8 cellular contexts compared by ENCODE assay signal in the genomic region with DNA sequence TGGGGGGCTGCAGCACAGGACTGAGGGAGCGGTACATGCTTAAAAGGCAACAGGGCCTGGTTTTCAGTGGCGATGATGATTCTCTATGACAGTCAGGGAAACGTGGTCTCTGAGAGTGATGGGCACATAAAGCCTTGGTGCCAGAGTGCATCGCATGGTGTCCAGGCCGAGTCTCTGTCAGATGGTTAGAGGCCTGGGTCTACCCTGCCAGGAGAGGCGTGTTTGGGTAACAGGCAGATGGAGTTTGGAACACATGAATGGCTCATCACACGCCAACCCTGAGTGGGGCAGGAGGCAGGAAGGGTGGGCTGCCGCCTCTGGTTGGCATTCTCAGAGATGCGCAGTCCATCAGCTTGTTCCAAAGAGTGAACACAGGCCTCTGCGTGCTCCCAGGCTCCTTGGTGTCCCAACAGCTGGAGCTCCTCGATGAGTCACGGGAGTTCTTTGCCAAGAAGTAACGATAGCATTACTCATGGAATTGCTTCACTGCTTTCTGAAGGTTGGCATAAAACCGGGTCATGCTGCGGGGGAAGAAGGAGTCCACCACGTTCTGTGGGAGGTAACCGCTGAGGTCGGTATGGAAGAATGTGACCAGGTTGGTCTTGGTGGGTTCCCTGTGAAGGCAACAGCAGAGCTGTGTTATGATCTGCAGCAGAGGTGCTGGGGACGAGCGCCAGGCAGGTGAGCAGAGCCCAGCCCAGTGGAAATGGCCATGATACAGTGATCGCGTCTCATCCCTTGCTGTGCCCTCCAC. TPM values are rescaled to one million over a fixed set of nuclear protein-coding genes. Genes with fewer than 3 reads are reported as not detected.
DNase-seq lines count a peak whose midpoint lies in the region; ATAC-seq and TF ChIP-seq lines count a peak whose summit lies in the region.

No MANE protein-coding gene starts in this region.

- H3K4me1 Mint-ChIP-seq in central memory CD8-positive, alpha-beta T cell: peaks cover 66% of the 10 kb centered on the region
- H3K4me1 Mint-ChIP-seq in mesothelial cell of epicardium: no peaks in the 10 kb centered on the region

- no peak for ATAC-seq in central memory CD8-positive, alpha-beta T cell (replicated peaks; ENCODE audit: extremely low read depth, poor library complexity, severe bottlenecking)
- no peak for ATAC-seq in HG03135 (IDR thresholded peaks at IDR 0.05; ENCODE audit: unreplicated experiment)
- no peak for ATAC-seq in HG03342 (IDR thresholded peaks at IDR 0.05; ENCODE audit: unreplicated experiment)

- DNase-seq in A172 (ENCODE audit: low spot score) (peak; percentile 96), LoVo (ENCODE audit: low spot score) (peak; percentile 44), mucosa of gallbladder (ENCODE audit: low spot score) (peak; percentile 77), mesothelial cell of epicardium (ENCODE audit: low spot score in 2 of 2, unreplicated experiment in 2 of 2) (no peak), NCI-H1105 (lab: John Stamatoyannopoulos, UW) (no peak)
- no peak for DNase-seq in central memory CD8-positive, alpha-beta T cell (ENCODE audit: low spot score in 2 of 2)

- H3K27me3 Mint-ChIP-seq in central memory CD8-positive, alpha-beta T cell: no peaks in the 10 kb centered on the region
- no peaks in the 10 kb centered on the region for H3K27me3 Mint-ChIP-seq in mesothelial cell of epicardium (ENCODE audit: low read depth)

- no peak overlapping the region for H3K4me3 Mint-ChIP-seq in central memory CD8-positive, alpha-beta T cell
- no peak overlapping the region for H3K4me3 Mint-ChIP-seq in mesothelial cell of epicardium

- H3K36me3 Mint-ChIP-seq in central memory CD8-positive, alpha-beta T cell (ENCODE audit: insufficient read depth): peaks cover 42% of the 10 kb centered on the region
- peaks cover 20% of the 10 kb centered on the region for H3K36me3 Mint-ChIP-seq in mesothelial cell of epicardium

- no peaks in the 10 kb centered on the region for H3K9me3 Mint-ChIP-seq in central memory CD8-positive, alpha-beta T cell
- no peaks in the 10 kb centered on the region for H3K9me3 Mint-ChIP-seq in mesothelial cell of epicardium

- peak overlapping the region; percentile 47 for H3K27ac Mint-ChIP-seq in central memory CD8-positive, alpha-beta T cell (ENCODE audit: low read depth)
- H3K27ac Mint-ChIP-seq in mesothelial cell of epicardium: no peak overlapping the region

- TF ChIP-seq CTCF in mesothelial cell of epicardium (IDR thresholded peaks at IDR 0.05; ENCODE audit: unreplicated experiment): no peak

RNA-seq across cellular contexts. Expression of a gene that starts 11.0 kb away (rescaled TPM):
- total RNA-seq in A172 (2014; rRNA removed; shearing (Covaris generic)): 0.86 and 1.7 TPM in 2 replicates
- total RNA-seq in mucosa of gallbladder (6.7 TPM), mesothelial cell of epicardium (5.4 to 5.9 TPM (median 5.8 TPM) in 3 replicates)

Comparison
In these comparisons a context has a peak if more than half of its experiments do, and no peak if none do; other contexts are left out.
1. DNase-seq: peak in A172 (single experiment), LoVo (single experiment) and mucosa of gallbladder (single experiment); none in central memory CD8-positive, alpha-beta T cell (0 of 2), mesothelial cell of epicardium (0 of 2) and NCI-H1105 (single experiment).